11 cellular contexts compared by ENCODE assay signal in the genomic region with DNA sequence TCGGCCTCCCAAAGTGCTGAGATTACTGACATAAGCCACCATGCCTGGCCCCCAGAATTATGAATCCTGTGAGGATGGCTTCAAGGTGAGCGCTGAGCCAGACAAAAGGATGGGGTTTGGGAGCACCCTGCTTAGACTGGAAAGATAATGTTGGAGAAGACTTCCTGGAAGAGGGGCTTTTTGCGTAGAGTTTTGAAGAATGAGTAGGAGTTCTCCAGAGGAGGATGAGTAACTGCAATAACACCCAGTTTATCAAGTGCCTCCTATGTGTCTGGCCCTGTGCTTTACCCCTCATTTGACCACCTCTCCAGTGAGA. TPM values are rescaled to one million over a fixed set of nuclear protein-coding genes. Genes with fewer than 3 reads are reported as not detected.
DNase-seq lines count a peak whose midpoint lies in the region; ATAC-seq, FAIRE-seq and TF ChIP-seq lines count a peak whose summit lies in the region.
"Had no signal": no experiment of that assay in that cellular context is flagged by ENCODE, and none has a peak within 500 bp of the region (broad histone marks: within the 10 kb centered on the region; RNA-seq: fewer than 3 reads in every experiment).

No MANE protein-coding gene starts in this region.

- CTCF ChIA-PET in activated CD8-positive, alpha-beta memory T cell treated with anti-CD3 and anti-CD28 coated beads, Interleukin-2, amount 10 ng/mL, durations not matched to agents 7 days and 5 days (lab: Charles Lee) = interaction anchor here (0.5 to 15.3 kb wide), 7 partner anchors 11 to 107 kb away, joined by 3 to 278 read pairs (median 7); partner anchors contain the start of genes LRRC25 and SSBP4

- no peaks in the 10 kb centered on the region for H3K9me3 Mint-ChIP-seq in activated CD8-positive, alpha-beta memory T cell treated with anti-CD3 and anti-CD28 coated beads, Interleukin-2, amount 10 ng/mL, durations not matched to agents 7 days and 5 days (ENCODE audit: low read depth)
- H3K9me3 Mint-ChIP-seq: neural crest cell had no signal

- H3K27ac Mint-ChIP-seq in activated CD8-positive, alpha-beta memory T cell treated with anti-CD3 and anti-CD28 coated beads, Interleukin-2, amount 10 ng/mL, durations not matched to agents 7 days and 5 days = no peak overlapping the region

- H3K36me3 ChIP-seq in left lung = peaks cover 0 to 22% of the 10 kb centered on the region in 2 donors
- H3K36me3 ChIP-seq in upper lobe of right lung = peaks cover 11% of the 10 kb centered on the region

- H3K9me3 ChIP-seq in left lung (no peaks in the 10 kb centered on the region), upper lobe of right lung (no peaks in the 10 kb centered on the region)
- H3K9me3 ChIP-seq: testis had no signal

- H3K4me1 ChIP-seq in left lung (peaks cover 12 to 65% of the 10 kb centered on the region in 2 donors), upper lobe of right lung (peaks cover 26% of the 10 kb centered on the region)

- H3K27ac ChIP-seq in left lung = peak overlapping the region; percentile 2 to 80
- H3K27ac ChIP-seq in upper lobe of right lung = no peak overlapping the region
- H3K27ac ChIP-seq: testis had no signal

- FAIRE-seq in RCC 7860 (lab: Jason Lieb, UNC) = no peak

- no peaks in the 10 kb centered on the region for H3K36me3 Mint-ChIP-seq in activated CD8-positive, alpha-beta memory T cell treated with anti-CD3 and anti-CD28 coated beads, Interleukin-2, amount 10 ng/mL, durations not matched to agents 7 days and 5 days

- DNase-seq in RCC 7860 (ENCODE audit: low spot score) (peak; percentile 60), left lung (no peak), upper lobe of right lung (no peak)
- DNase-seq in activated CD8-positive, alpha-beta memory T cell treated with anti-CD3 and anti-CD28 coated beads, Interleukin-2, amount 10 ng/mL, durations not matched to agents 7 days and 5 days = no peak
- DNase-seq: activated CD4-positive, alpha-beta T cell treated with anti-CD3 and anti-CD28 coated beads for 48 hours; COR-L47; effector CD4-positive, alpha-beta T cell; NCI-H2029 treated with DMSO at 0.1 percent for 48 hours had no signal

- no peak overlapping the region for H3K4me3 Mint-ChIP-seq in activated CD8-positive, alpha-beta memory T cell treated with anti-CD3 and anti-CD28 coated beads, Interleukin-2, amount 10 ng/mL, durations not matched to agents 7 days and 5 days
- H3K4me3 Mint-ChIP-seq: neural crest cell had no signal

- TF ChIP-seq CTCF in left lung (IDR thresholded peaks at IDR 0.05) = no peak
- TF ChIP-seq CTCF in upper lobe of right lung (IDR thresholded peaks at IDR 0.05) = no peak

- H3K27me3 Mint-ChIP-seq in activated CD8-positive, alpha-beta memory T cell treated with anti-CD3 and anti-CD28 coated beads, Interleukin-2, amount 10 ng/mL, durations not matched to agents 7 days and 5 days = peaks cover 55% of the 10 kb centered on the region

- H3K4me3 ChIP-seq in left lung (no peak overlapping the region), upper lobe of right lung (peak overlapping the region; percentile 56)
- H3K4me3 ChIP-seq: testis had no signal

- H3K27me3 ChIP-seq in left lung (no peaks in the 10 kb centered on the region), upper lobe of right lung (no peaks in the 10 kb centered on the region)
- H3K27me3 ChIP-seq: testis had no signal

- ATAC-seq in left lung = no peak
- no peak for ATAC-seq in upper lobe of right lung
- ATAC-seq in HG03520 (IDR thresholded peaks at IDR 0.05; ENCODE audit: unreplicated experiment) = no peak
- ATAC-seq in activated CD8-positive, alpha-beta memory T cell treated with anti-CD3 and anti-CD28 coated beads, Interleukin-2, amount 10 ng/mL, durations not matched to agents 7 days and 5 days = no peak

- intact Hi-C loops in left lung (cut with DNase I) = no loop called here
- intact Hi-C loops in upper lobe of right lung (cut with DNase I) = no loop called here

- H3K4me1 Mint-ChIP-seq in activated CD8-positive, alpha-beta memory T cell treated with anti-CD3 and anti-CD28 coated beads, Interleukin-2, amount 10 ng/mL, durations not matched to agents 7 days and 5 days = peaks cover 19% of the 10 kb centered on the region

RNA-seq across cellular contexts. Expression of gene GDF15, which starts 0.6 kb away (rescaled TPM):
- total RNA-seq in left lung (100 to 1,000 TPM in 1 of 2 donors, 10 to 100 TPM in 1; 99.0 to 180 TPM), upper lobe of right lung (105 TPM)
- total RNA-seq in activated CD8-positive, alpha-beta memory T cell treated with anti-CD3 and anti-CD28 coated beads, Interleukin-2, amount 10 ng/mL, durations not matched to agents 7 days and 5 days = not detected

RNA-seq across cellular contexts. Expression of gene LRRC25, which starts 12.1 kb away (rescaled TPM):
- total RNA-seq in left lung (10 to 100 TPM; 14.4 to 53.7 TPM), upper lobe of right lung (22.7 TPM)
- under 1 TPM in 1 of 2 experiments, not detected in 1; 0.12 TPM for total RNA-seq in activated CD8-positive, alpha-beta memory T cell treated with anti-CD3 and anti-CD28 coated beads, Interleukin-2, amount 10 ng/mL, durations not matched to agents 7 days and 5 days
- total RNA-seq: neural crest cell had no signal

RNA-seq across cellular contexts. Expression of gene SSBP4, which starts 33.9 kb away (rescaled TPM):
- 10 to 100 TPM; 49.8 to 79.9 TPM for total RNA-seq in left lung
- total RNA-seq in upper lobe of right lung = 57.3 TPM
- 100 to 1,000 TPM; 197 to 247 TPM for total RNA-seq in activated CD8-positive, alpha-beta memory T cell treated with anti-CD3 and anti-CD28 coated beads, Interleukin-2, amount 10 ng/mL, durations not matched to agents 7 days and 5 days

RNA-seq across cellular contexts. Expression of gene PGPEP1, which starts 44.9 kb away (rescaled TPM):
- 10 to 100 TPM; 36.7 to 39.5 TPM for total RNA-seq in left lung
- 40.8 TPM for total RNA-seq in upper lobe of right lung
- total RNA-seq in activated CD8-positive, alpha-beta memory T cell treated with anti-CD3 and anti-CD28 coated beads, Interleukin-2, amount 10 ng/mL, durations not matched to agents 7 days and 5 days = 10 to 100 TPM; 35.5 to 44.7 TPM

RNA-seq across cellular contexts. Expression of gene ISYNA1, which starts 52.6 kb away (rescaled TPM):
- total RNA-seq in left lung (10 to 100 TPM; 22.8 to 43.9 TPM), upper lobe of right lung (34.6 TPM)
- 10 to 100 TPM; 29.6 to 30.0 TPM for total RNA-seq in activated CD8-positive, alpha-beta memory T cell treated with anti-CD3 and anti-CD28 coated beads, Interleukin-2, amount 10 ng/mL, durations not matched to agents 7 days and 5 days

Comparison
In these comparisons a context has a peak if more than half of its experiments do, and no peak if none do; other contexts are left out.
1. RNA of gene GDF15, which starts 0.6 kb away (total RNA-seq): 99.0 to 180 TPM in left lung and 105 TPM in upper lobe of right lung (single experiment); not detected in activated CD8-positive, alpha-beta memory T cell treated with anti-CD3 and anti-CD28 coated beads, Interleukin-2, amount 10 ng/mL, durations not matched to agents 7 days and 5 days; every median in the first group is over 10 times any median in the second.
2. RNA of gene LRRC25, which starts 12.1 kb away (total RNA-seq): 14.4 to 53.7 TPM in left lung and 22.7 TPM in upper lobe of right lung (single experiment); 0.12 TPM in activated CD8-positive, alpha-beta memory T cell treated with anti-CD3 and anti-CD28 coated beads, Interleukin-2, amount 10 ng/mL, durations not matched to agents 7 days and 5 days; every median in the first group is over 10 times any median in the second.